Comparison of ENCODE assay signal across 1 cellular context in genomic region chr6:99019341-99019740, GRCh38.
TF ChIP-seq lines count a peak whose summit lies in the region.

No MANE protein-coding gene starts in this region.

TF ChIP-seq in IMR-90, 13 proteins besides CTCF, POLR2A, EP300 and RAD21:
- no peak for TF ChIP-seq NFE2L2 (IDR thresholded peaks at IDR 0.05; ENCODE audit: low read depth, low read length)
- no peak for TF ChIP-seq CEBPB (IDR thresholded peaks at IDR 0.05; ENCODE audit: low read depth, low read length)
- no peak for TF ChIP-seq MXI1 (IDR thresholded peaks at IDR 0.05; ENCODE audit: borderline replicate concordance, low read depth, low read length)
- TF ChIP-seq FOS (IDR thresholded peaks at IDR 0.05; ENCODE audit: low read depth, low read length), result no peak
- TF ChIP-seq MAFK (IDR thresholded peaks at IDR 0.05; ENCODE audit: low read depth, low read length), result no peak
- TF ChIP-seq RFX5 (IDR thresholded peaks at IDR 0.05; ENCODE audit: low read depth, low read length), result no peak
- no peak for TF ChIP-seq MAZ (IDR thresholded peaks at IDR 0.05; ENCODE audit: borderline replicate concordance, low read depth, low read length)
- no peak for TF ChIP-seq SMC3 (IDR thresholded peaks at IDR 0.05; ENCODE audit: low read depth, low read length)
- TF ChIP-seq, protein P1, sequence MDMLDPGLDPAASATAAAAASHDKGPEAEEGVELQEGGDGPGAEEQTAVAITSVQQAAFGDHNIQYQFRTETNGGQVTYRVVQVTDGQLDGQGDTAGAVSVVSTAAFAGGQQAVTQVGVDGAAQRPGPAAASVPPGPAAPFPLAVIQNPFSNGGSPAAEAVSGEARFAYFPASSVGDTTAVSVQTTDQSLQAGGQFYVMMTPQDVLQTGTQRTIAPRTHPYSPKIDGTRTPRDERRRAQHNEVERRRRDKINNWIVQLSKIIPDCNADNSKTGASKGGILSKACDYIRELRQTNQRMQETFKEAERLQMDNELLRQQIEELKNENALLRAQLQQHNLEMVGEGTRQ (IDR thresholded peaks at IDR 0.05; ENCODE audit: low read depth, low read length), result no peak
- no peak for TF ChIP-seq CHD1 (IDR thresholded peaks at IDR 0.05; ENCODE audit: low read depth, low read length)
- no peak for TF ChIP-seq RCOR1 (IDR thresholded peaks at IDR 0.05; ENCODE audit: insufficient replicate concordance, low read length)
- no peak for TF ChIP-seq ELK1 (IDR thresholded peaks at IDR 0.05; ENCODE audit: borderline replicate concordance, low read depth, low read length)
- no peak for TF ChIP-seq BHLHE40 (IDR thresholded peaks at IDR 0.05; ENCODE audit: low read depth, low read length)
